24 cellular contexts compared by ENCODE assay signal in the genomic region with DNA sequence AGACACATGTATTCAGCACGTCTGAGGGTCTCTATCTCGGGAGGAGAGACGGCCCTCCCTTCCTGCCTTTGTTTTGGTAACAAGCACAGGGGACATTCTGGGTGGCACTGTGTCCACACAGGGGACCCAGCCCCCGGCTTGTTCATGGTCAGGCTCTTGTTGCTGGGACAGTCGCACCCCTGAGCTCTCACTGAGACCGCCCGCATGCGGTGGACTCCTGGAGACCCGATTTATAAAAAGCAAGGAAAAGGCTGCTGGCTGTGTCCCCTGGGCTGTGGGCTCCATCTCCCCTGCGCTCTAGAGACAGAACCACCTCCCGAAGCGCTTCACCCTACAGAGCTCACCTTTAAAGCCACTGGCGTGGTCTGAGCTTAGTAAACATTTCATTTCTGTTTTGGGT.
DNase-seq lines count a peak whose midpoint lies in the region; ATAC-seq, FAIRE-seq and TF ChIP-seq lines count a peak whose summit lies in the region.
"Had no signal": no experiment of that assay in that cellular context is flagged by ENCODE, and none has a peak within 500 bp of the region (broad histone marks: within the 10 kb centered on the region; RNA-seq: fewer than 3 reads in every experiment).

No MANE protein-coding gene starts in this region.

- no peak overlapping the region for H3K18ac ChIP-seq in H1 (ENCODE audit: extremely low read depth, low read length)

- no peak overlapping the region for H3K4ac ChIP-seq in H1 (replicated peaks; ENCODE audit: insufficient read length, low read depth, low read length)

- no peak for FAIRE-seq in H1 (lab: Jason Lieb, UNC)
- FAIRE-seq: A204.1, GM12878, GM12892, GM18507 had no signal

- POLR2A ChIA-PET in H1 (lab: Charles Lee; ENCODE audit: partially characterized antibody) = no interaction called here

- no peak for TF ChIP-seq RAD21 in H1 (IDR thresholded peaks at IDR 0.05 in 1 of 2, conservative IDR thresholded peaks at IDR 0.05 in 1 of 2; ENCODE audit: low read depth in 2 of 2, low read length in 2 of 2)

- H3K36me3 ChIP-seq in H7 (replicated peaks; ENCODE audit: control insufficient read depth, insufficient read depth, low read length) (peaks cover 8% of the 10 kb centered on the region), H1 (ENCODE audit: control insufficient read depth in 2 of 4, insufficient read depth in 4 of 4, low read length in 3 of 4) (peaks cover 4 to 27% (median 17%) of the 10 kb centered on the region in 4 experiments; a peak in 7 of 8 replicates), upper lobe of right lung (no peaks in the 10 kb centered on the region), breast epithelium (no peaks in the 10 kb centered on the region), BE2C (no peaks in the 10 kb centered on the region)
- H3K36me3 ChIP-seq: BLaER1 treated with 17β-estradiol and CSF1 and Interleukin-3, amounts not matched to agents 10 nM and 100 nM had no signal

- no peak overlapping the region for H2BK15ac ChIP-seq in H1 (ENCODE audit: low read length)

- H3K79me1 ChIP-seq in H1 (ENCODE audit: low read depth, low read length) = no peaks in the 10 kb centered on the region

- H3K4me3 ChIP-seq in H7 (ENCODE audit: insufficient read depth, low read depth, low read length) = no peak overlapping the region
- H3K4me3 ChIP-seq in H1 (ENCODE audit: extremely low read depth in 1 of 4, insufficient read depth in 2 of 4, low read depth in 3 of 4, low read length in 4 of 4) = no peak overlapping the region
- no peak overlapping the region for H3K4me3 ChIP-seq in upper lobe of right lung
- no peak overlapping the region for H3K4me3 ChIP-seq in breast epithelium
- no peak overlapping the region for H3K4me3 ChIP-seq in BE2C (ENCODE audit: low read depth, low read length)
- H3K4me3 ChIP-seq: BLaER1 treated with 17β-estradiol and CSF1 and Interleukin-3, amounts not matched to agents 10 nM and 100 nM; GM12878 had no signal

- no peak overlapping the region for H4K8ac ChIP-seq in H1 (ENCODE audit: extremely low read depth, insufficient read depth, low read length)

- H3K9me3 ChIP-seq in H1 (ENCODE audit: insufficient read depth in 2 of 2, low read depth in 1 of 2, low read length in 1 of 2) (no peaks in the 10 kb centered on the region), upper lobe of right lung (no peaks in the 10 kb centered on the region), breast epithelium (no peaks in the 10 kb centered on the region), BE2C (no peaks in the 10 kb centered on the region)
- H3K9me3 ChIP-seq: BLaER1 treated with 17β-estradiol and CSF1 and Interleukin-3, amounts not matched to agents 10 nM and 100 nM had no signal

- no peak overlapping the region for H3K23ac ChIP-seq in H1 (ENCODE audit: insufficient read length)

- intact Hi-C loops in upper lobe of right lung (cut with DNase I) = no loop called here
- intact Hi-C loops in breast epithelium (cut with DNase I; ENCODE audit: low total_unique reads) = no loop called here
- intact Hi-C loops in Right ventricle myocardium superior (cut with DNase I) = no loop called here

- ATAC-seq in upper lobe of right lung (peak; percentile 15), Right ventricle myocardium superior (ENCODE audit: poor library complexity) (no peak)
- ATAC-seq: GM12878 had no signal

- H3K27me3 ChIP-seq in H7 (ENCODE audit: control insufficient read depth, insufficient read depth, low read length) (peaks cover 5% of the 10 kb centered on the region), H1 (replicated peaks in 1 of 4; ENCODE audit: control insufficient read depth in 3 of 4, extremely low read depth in 1 of 4, insufficient read depth in 3 of 4, low read length in 3 of 4) (peaks cover 0 to 17% (median 6%) of the 10 kb centered on the region in 4 experiments; a peak in 5 of 7 replicates), upper lobe of right lung (peaks cover 7% of the 10 kb centered on the region), breast epithelium (peaks cover 0 to 3% of the 10 kb centered on the region in 2 donors), BE2C (no peaks in the 10 kb centered on the region)

- no peak overlapping the region for H2AFZ ChIP-seq in H1 (ENCODE audit: low read length)

- no peak overlapping the region for H3K4me2 ChIP-seq in H1 (ENCODE audit: insufficient read depth in 1 of 2, low read depth in 2 of 2, low read length in 2 of 2)
- H3K4me2 ChIP-seq: BLaER1 treated with 17β-estradiol and CSF1 and Interleukin-3, amounts not matched to agents 10 nM and 100 nM had no signal

- H2AK5ac ChIP-seq in H1 (ENCODE audit: low read depth, low read length) = no peak overlapping the region

- H4K91ac ChIP-seq in H1 (replicated peaks; ENCODE audit: insufficient read length, low read length) = no peak overlapping the region

- H3K27ac ChIP-seq in H1 (ENCODE audit: low read depth, low read length) = no peak overlapping the region
- H3K27ac ChIP-seq in upper lobe of right lung = no peak overlapping the region
- no peak overlapping the region for H3K27ac ChIP-seq in breast epithelium
- H3K27ac ChIP-seq: BLaER1 treated with 17β-estradiol and CSF1 and Interleukin-3, amounts not matched to agents 10 nM and 100 nM; C4-2B had no signal

- H3K14ac ChIP-seq in H1 (ENCODE audit: insufficient read length) = no peak overlapping the region

- no peak overlapping the region for H4K5ac ChIP-seq in H1 (ENCODE audit: insufficient read length, low read depth, low read length)

- H2BK12ac ChIP-seq in H1 (ENCODE audit: low read depth, low read length) = 0 out of 2 replicates have a peak overlapping the region, but pooled peaks have one; percentile 75

- peaks cover 0 to 16% (median 7%) of the 10 kb centered on the region in 4 experiments; a peak in 5 of 7 replicates for H3K4me1 ChIP-seq in H1 (replicated peaks in 1 of 4; ENCODE audit: control insufficient read depth in 3 of 4, insufficient read depth in 4 of 4, low read length in 3 of 4)
- peaks cover 3% of the 10 kb centered on the region for H3K4me1 ChIP-seq in upper lobe of right lung
- no peaks in the 10 kb centered on the region for H3K4me1 ChIP-seq in breast epithelium
- H3K4me1 ChIP-seq in BE2C = no peaks in the 10 kb centered on the region

- no peak overlapping the region for H3K56ac ChIP-seq in H1 (replicated peaks; ENCODE audit: insufficient read length, low read depth, low read length)

- no peak overlapping the region for H2BK20ac ChIP-seq in H1 (ENCODE audit: low read length)

- H3K9ac ChIP-seq in H1 (replicated peaks in 1 of 4; ENCODE audit: extremely low read depth in 1 of 4, low read depth in 3 of 4, low read length in 3 of 4) = no peak overlapping the region
- H3K9ac ChIP-seq: BLaER1 treated with 17β-estradiol and CSF1 and Interleukin-3, amounts not matched to agents 10 nM and 100 nM had no signal

- no peak for TF ChIP-seq EP300 in H1 (IDR thresholded peaks at IDR 0.05; ENCODE audit: borderline replicate concordance in 1 of 2, low read depth in 2 of 2, low read length in 2 of 2)

- no peak for TF ChIP-seq POLR2A in H1 (IDR thresholded peaks at IDR 0.05; ENCODE audit: control extremely low read depth in 1 of 2, low read depth in 2 of 2, low read length in 2 of 2)
- no peak for TF ChIP-seq POLR2A in breast epithelium (IDR thresholded peaks at IDR 0.05)

- no peaks in the 10 kb centered on the region for H3K23me2 ChIP-seq in H1 (ENCODE audit: low read depth, low read length)

- CTCF ChIA-PET in H1 (lab: Charles Lee; ENCODE audit: partially characterized antibody) = no interaction called here

- no peak overlapping the region for H2BK5ac ChIP-seq in H1 (ENCODE audit: low read depth, low read length)

- WGBS in H1 (ENCODE audit: extremely low coverage in 1 of 2, insufficient coverage in 1 of 2, insufficient read length in 1 of 2, insufficient replicate concordance in 2 of 2, low coverage in 1 of 2, low lambda C conversion rate in 2 of 2, missing lambda C conversion rate in 1 of 2), 2 experiments = 92% methylated on average over 13 of the region's 13 CpGs; no CpG with 5 or more reads in 1 of the 2 experiments

- H3K79me2 ChIP-seq in H1 (ENCODE audit: control insufficient read depth in 1 of 2, insufficient read depth in 2 of 2, low read length in 2 of 2) = no peaks in the 10 kb centered on the region

- no peak for TF ChIP-seq CTCF in H1 (IDR thresholded peaks at IDR 0.05; ENCODE audit: control extremely low read depth in 1 of 3, insufficient read depth in 1 of 3, low read depth in 1 of 3, low read length in 3 of 3)
- TF ChIP-seq CTCF in upper lobe of right lung (IDR thresholded peaks at IDR 0.05) = no peak
- TF ChIP-seq CTCF in breast epithelium (IDR thresholded peaks at IDR 0.05) = no peak
- TF ChIP-seq CTCF in BE2C (IDR thresholded peaks at IDR 0.05; ENCODE audit: low read depth, low read length) = no peak

- no peak overlapping the region for H2BK120ac ChIP-seq in H1 (replicated peaks; ENCODE audit: low read depth, low read length)

- DNase-seq in H7 (peak; percentile 30), H1 (ENCODE audit: low read depth in 1 of 2, low spot score in 2 of 2) (no peak), upper lobe of right lung (no peak), breast epithelium (ENCODE audit: low spot score in 2 of 2) (no peak), Right ventricle myocardium superior (no peak), BE2C (no peak)
- DNase-seq: 8988T; ACHN; CD4-positive, alpha-beta T cell; CD8-positive, alpha-beta memory T cell; COR-L47; DMS 273 treated with DMSO at 0.1 percent for 48 hours; DMS153; DMS53; DMS79; DND-41; EL; GDM1 had no signal

- no peaks in the 10 kb centered on the region for H4K20me1 ChIP-seq in H1 (replicated peaks in 1 of 2; ENCODE audit: control insufficient read depth in 1 of 2, insufficient read depth in 2 of 2, low read length in 2 of 2)

TF ChIP-seq in H1, 55 proteins besides CTCF, POLR2A, EP300 and RAD21:
- TF ChIP-seq, protein P1, sequence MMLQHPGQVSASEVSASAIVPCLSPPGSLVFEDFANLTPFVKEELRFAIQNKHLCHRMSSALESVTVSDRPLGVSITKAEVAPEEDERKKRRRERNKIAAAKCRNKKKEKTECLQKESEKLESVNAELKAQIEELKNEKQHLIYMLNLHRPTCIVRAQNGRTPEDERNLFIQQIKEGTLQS (IDR thresholded peaks at IDR 0.05; ENCODE audit: insufficient read depth, low read depth, low read length) = no peak
- TF ChIP-seq, protein P2, sequence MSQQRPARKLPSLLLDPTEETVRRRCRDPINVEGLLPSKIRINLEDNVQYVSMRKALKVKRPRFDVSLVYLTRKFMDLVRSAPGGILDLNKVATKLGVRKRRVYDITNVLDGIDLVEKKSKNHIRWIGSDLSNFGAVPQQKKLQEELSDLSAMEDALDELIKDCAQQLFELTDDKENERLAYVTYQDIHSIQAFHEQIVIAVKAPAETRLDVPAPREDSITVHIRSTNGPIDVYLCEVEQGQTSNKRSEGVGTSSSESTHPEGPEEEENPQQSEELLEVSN (IDR thresholded peaks at IDR 0.05) = no peak
- TF ChIP-seq CHD2 (IDR thresholded peaks at IDR 0.05; ENCODE audit: low read length) (no peak), KDM1A (IDR thresholded peaks at IDR 0.05; ENCODE audit: borderline replicate concordance, low read length) (no peak), SP1 (IDR thresholded peaks at IDR 0.05; ENCODE audit: low read depth, low read length) (no peak), EZH2 (IDR thresholded peaks at IDR 0.05; ENCODE audit: low read depth, low read length, severe bottlenecking) (no peak), JUN (IDR thresholded peaks at IDR 0.05; ENCODE audit: low read depth, low read length) (no peak), RBBP5 (IDR thresholded peaks at IDR 0.05; ENCODE audit: borderline replicate concordance, low read depth, low read length) (no peak), CREB1 (IDR thresholded peaks at IDR 0.05) (no peak)
